ENCODE assay signal across 8 cellular contexts in the genomic region with DNA sequence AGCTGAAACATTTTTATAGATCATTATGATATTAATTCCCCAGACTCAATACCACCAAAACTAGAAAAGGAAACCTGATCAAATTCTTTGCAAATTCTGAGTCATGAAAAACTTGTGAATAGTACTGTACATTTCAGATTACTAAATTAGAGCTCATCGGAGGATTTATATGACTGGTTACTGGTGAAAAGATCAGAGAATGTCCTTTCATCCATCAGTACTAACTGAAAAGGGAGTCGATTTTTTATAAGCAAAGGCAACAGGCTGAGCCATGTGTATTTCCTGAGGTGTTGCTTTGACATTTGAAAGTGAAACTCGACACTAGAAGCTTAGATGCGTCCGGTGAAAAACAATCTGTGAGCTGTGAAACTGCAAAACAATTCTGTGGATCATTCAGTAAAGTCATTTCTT.
DNase-seq lines count a peak whose midpoint lies in the region; ATAC-seq, FAIRE-seq and TF ChIP-seq lines count a peak whose summit lies in the region.

No MANE protein-coding gene starts in this region.

- no peaks in the 10 kb centered on the region for H3K27me3 Mint-ChIP-seq in activated T-helper 17 cell treated with anti-CD3 and anti-CD28 coated beads, Interleukin-2, amount 50 U/mL, for 72 hours

- no peak overlapping the region for H3K9ac ChIP-seq in colonic mucosa (ENCODE audit: low read depth in 2 of 2, low read length in 2 of 2)

- peak overlapping the region; percentile 24 for H3K27ac ChIP-seq in left ventricle myocardium inferior (replicated peaks)
- H3K27ac ChIP-seq in small intestine (ENCODE audit: low read depth in 1 of 2, low read length in 1 of 2): peak overlapping the region in 1 of 2 donors; percentile 37
- no peak overlapping the region for H3K27ac ChIP-seq in colonic mucosa

- H3K4me1 ChIP-seq in left ventricle myocardium inferior: peaks cover 28% of the 10 kb centered on the region
- H3K4me1 ChIP-seq in small intestine (ENCODE audit: control insufficient read depth in 2 of 2, insufficient read depth in 1 of 2, low read depth in 1 of 2, low read length in 1 of 2): peaks cover 0 to 3% of the 10 kb centered on the region in 2 donors
- no peaks in the 10 kb centered on the region for H3K4me1 ChIP-seq in colonic mucosa

- peak; percentile 70 for FAIRE-seq in small intestine (lab: Jason Lieb, UNC)

- H3K4me3 ChIP-seq in left ventricle myocardium inferior: peak overlapping the region; percentile 14
- H3K4me3 ChIP-seq in small intestine (ENCODE audit: low read depth in 1 of 2, low read length in 2 of 2): no peak overlapping the region
- no peak overlapping the region for H3K4me3 ChIP-seq in colonic mucosa

- H3K27ac Mint-ChIP-seq in activated T-helper 17 cell treated with anti-CD3 and anti-CD28 coated beads, Interleukin-2, amount 50 U/mL, for 72 hours: peak overlapping the region; percentile 2

- peak overlapping the region; percentile 62 for H3K4me3 Mint-ChIP-seq in activated T-helper 17 cell treated with anti-CD3 and anti-CD28 coated beads, Interleukin-2, amount 50 U/mL, for 72 hours

- DNase-seq in left ventricle myocardium inferior (no peak), cardiac septum (ENCODE audit: low spot score) (no peak), small intestine (peak; percentile 60), colonic mucosa (no peak), NCI-H146 (lab: John Stamatoyannopoulos, UW) (no peak), NCI-H187 (lab: John Stamatoyannopoulos, UW) (no peak)

- TF ChIP-seq CTCF in left ventricle myocardium inferior (IDR thresholded peaks at IDR 0.05; ENCODE audit: borderline replicate concordance) (no peak), colonic mucosa (IDR thresholded peaks at IDR 0.05) (no peak)

- H3K9me3 ChIP-seq in left ventricle myocardium inferior (replicated peaks): no peaks in the 10 kb centered on the region
- H3K9me3 ChIP-seq in small intestine (ENCODE audit: control insufficient read depth, low read depth): no peaks in the 10 kb centered on the region
- no peaks in the 10 kb centered on the region for H3K9me3 ChIP-seq in colonic mucosa

- H3K9me3 Mint-ChIP-seq in activated T-helper 17 cell treated with anti-CD3 and anti-CD28 coated beads, Interleukin-2, amount 50 U/mL, for 72 hours: no peaks in the 10 kb centered on the region

- H3K27me3 ChIP-seq in left ventricle myocardium inferior (ENCODE audit: low read depth): no peaks in the 10 kb centered on the region
- no peaks in the 10 kb centered on the region for H3K27me3 ChIP-seq in small intestine (ENCODE audit: control insufficient read depth in 2 of 2, insufficient read depth in 2 of 2, low read length in 2 of 2)
- no peaks in the 10 kb centered on the region for H3K27me3 ChIP-seq in colonic mucosa

- H3K36me3 ChIP-seq in left ventricle myocardium inferior (no peaks in the 10 kb centered on the region), small intestine (ENCODE audit: control insufficient read depth in 2 of 2, insufficient read depth in 2 of 2, low read length in 2 of 2) (no peaks in the 10 kb centered on the region), colonic mucosa (no peaks in the 10 kb centered on the region)

- H3K4me1 Mint-ChIP-seq in activated T-helper 17 cell treated with anti-CD3 and anti-CD28 coated beads, Interleukin-2, amount 50 U/mL, for 72 hours: peaks cover 20% of the 10 kb centered on the region

- peak; percentile 82 for ATAC-seq in HG02973 (IDR thresholded peaks at IDR 0.05; ENCODE audit: unreplicated experiment)
- peak; percentile 81 for ATAC-seq in activated T-helper 17 cell treated with anti-CD3 and anti-CD28 coated beads, Interleukin-2, amount 50 U/mL, for 72 hours (replicated peaks)

- WGBS in small intestine, 3 donors: 7 to 17% (median 14%) methylated on average over 5 of the region's 5 CpGs

- H3K36me3 Mint-ChIP-seq in activated T-helper 17 cell treated with anti-CD3 and anti-CD28 coated beads, Interleukin-2, amount 50 U/mL, for 72 hours (ENCODE audit: low read depth): no peaks in the 10 kb centered on the region

- intact Hi-C loops in left ventricle myocardium inferior (cut with micrococcal nuclease) (no loop called here), cardiac septum (cut with DNase I) (loop anchor here (5.0 kb wide), 1 partner anchor 37 kb away; no protein-coding TSS in a partner anchor), colonic mucosa (cut with DNase I) (no loop called here)
